8 cellular contexts compared by ENCODE assay signal in genomic region chr10:31318382-31318853, GRCh38. TPM values are rescaled to one million over a fixed set of nuclear protein-coding genes. Genes with fewer than 3 reads are reported as not detected.
DNase-seq lines count a peak whose midpoint lies in the region; ATAC-seq and TF ChIP-seq lines count a peak whose summit lies in the region.

No MANE protein-coding gene starts in this region.

- peaks cover 30% of the 10 kb centered on the region for H3K27me3 ChIP-seq in RWPE2 (ENCODE audit: insufficient read depth, poor library complexity, severe bottlenecking)
- peaks cover 23% of the 10 kb centered on the region for H3K27me3 ChIP-seq in trophoblast cell (ENCODE audit: insufficient read depth, low read length)

- peak overlapping the region; percentile 97 for H2AFZ ChIP-seq in trophoblast cell (ENCODE audit: insufficient read depth, low read length, poor library complexity)

- H3K9me3 ChIP-seq in RWPE2 (ENCODE audit: severe bottlenecking) (no peaks in the 10 kb centered on the region), trophoblast cell (ENCODE audit: insufficient read depth, low read depth, low read length) (peaks cover 1% of the 10 kb centered on the region)

- peak overlapping the region; percentile 68 for H4K91ac ChIP-seq in trophoblast cell (ENCODE audit: low read depth, low read length)

- peak; percentile 75 for ATAC-seq in HG03342 (IDR thresholded peaks at IDR 0.05; ENCODE audit: unreplicated experiment)
- ATAC-seq in RWPE2 (ENCODE audit: low read depth) = peak; percentile 62
- ATAC-seq in Right ventricle myocardium inferior = peak; percentile 58

- H3K4ac ChIP-seq in trophoblast cell (ENCODE audit: low read depth, low read length) = peak overlapping the region; percentile 25

- no CpG with 5 or more reads among the region's 32 CpGs for WGBS in trophoblast cell (ENCODE audit: extremely low coverage, insufficient coverage, insufficient read length)

- TF ChIP-seq POLR2A in GM19193 (IDR thresholded peaks at IDR 0.05; ENCODE audit: extremely low read depth, insufficient read depth, insufficient read length) = peak; percentile 73

- H3K36me3 ChIP-seq in RWPE2 (ENCODE audit: low read depth) (no peaks in the 10 kb centered on the region), trophoblast cell (ENCODE audit: control insufficient read depth in 1 of 2, insufficient read depth in 2 of 2, low read length in 2 of 2) (no peaks in the 10 kb centered on the region)

- peak overlapping the region; percentile 92 for H4K12ac ChIP-seq in trophoblast cell (ENCODE audit: low read depth, low read length)

- H3K4me1 ChIP-seq in RWPE2 (ENCODE audit: insufficient read depth, poor library complexity, severe bottlenecking) (peaks cover 8% of the 10 kb centered on the region), trophoblast cell (ENCODE audit: control insufficient read depth in 1 of 2, insufficient read depth in 2 of 2, low read length in 2 of 2) (peaks cover 7% of the 10 kb centered on the region in 2 experiments)

- peak overlapping the region; percentile 57 for H2BK5ac ChIP-seq in trophoblast cell (ENCODE audit: low read depth, low read length, poor library complexity)

- peak overlapping the region; percentile 41 for H2BK12ac ChIP-seq in trophoblast cell (ENCODE audit: low read length)

- H3K23ac ChIP-seq in trophoblast cell (ENCODE audit: low read length) = no peak overlapping the region

- peak overlapping the region; percentile 97 for H4K8ac ChIP-seq in trophoblast cell (ENCODE audit: low read depth, low read length)

- H2BK120ac ChIP-seq in trophoblast cell (ENCODE audit: insufficient read depth, low read length, poor library complexity) = peak overlapping the region; percentile 46

- H3K27ac ChIP-seq in RWPE2 (ENCODE audit: poor library complexity, severe bottlenecking) (peak overlapping the region; percentile 63), trophoblast cell (ENCODE audit: low read depth, low read length) (no peak overlapping the region)

- H3K79me1 ChIP-seq in trophoblast cell (ENCODE audit: low read length) = peaks cover 5% of the 10 kb centered on the region

- H3K14ac ChIP-seq in trophoblast cell (ENCODE audit: low read length) = peak overlapping the region; percentile 80

- no peak overlapping the region for H2AK5ac ChIP-seq in trophoblast cell (ENCODE audit: low read length)

- peak overlapping the region; percentile 77 for H3K18ac ChIP-seq in trophoblast cell (ENCODE audit: low read length)

- no peak for TF ChIP-seq CTCF in RWPE2 (IDR thresholded peaks at IDR 0.05; ENCODE audit: poor library complexity, severe bottlenecking)

- H3K4me3 ChIP-seq in RWPE2 (ENCODE audit: severe bottlenecking) (peak overlapping the region; percentile 96), trophoblast cell (ENCODE audit: low read depth, low read length) (peak overlapping the region; percentile 82)

- peak overlapping the region; percentile 82 for H3K4me2 ChIP-seq in trophoblast cell (ENCODE audit: low read length)

- H3K9ac ChIP-seq in trophoblast cell (ENCODE audit: low read length) = peak overlapping the region; percentile 57

- peak; percentile 85 for DNase-seq in CD1c-positive myeloid dendritic cell (ENCODE audit: extremely low spot score)
- DNase-seq in RWPE2 (ENCODE audit: low spot score) = no peak
- DNase-seq in activated naive CD4-positive, alpha-beta T cell treated with anti-CD3 and anti-CD28 coated beads, Interleukin-2, amount 50 U/mL, for 16 hours = peak; percentile 59
- peak; percentile 86 for DNase-seq in Right ventricle myocardium inferior (ENCODE audit: missing footprints)
- no peak for DNase-seq in trophoblast cell
- DNase-seq in inferior parietal cortex (ENCODE audit: extremely low spot score) = no peak

- intact Hi-C loops in Right ventricle myocardium inferior (cut with DNase I) = loop anchor here (2.0 to 10.0 kb wide), 6 partner anchors 181 to 534 kb away; no protein-coding TSS in a partner anchor

- peaks cover 5% of the 10 kb centered on the region for H3K79me2 ChIP-seq in trophoblast cell (ENCODE audit: control insufficient read depth, insufficient read depth, low read length, poor library complexity)

RNA-seq across cellular contexts. Expression of gene ZEB1, which starts 0.6 kb away (rescaled TPM):
- total RNA-seq in Right ventricle myocardium inferior = 75.5 TPM
- polyA plus RNA-seq in trophoblast cell (2013) = 0.41 and 0.49 TPM in 2 replicates

Comparison
In these comparisons a context has a peak if more than half of its experiments do, and no peak if none do; other contexts are left out.
1. DNase-seq: peak in CD1c-positive myeloid dendritic cell (single experiment), activated naive CD4-positive, alpha-beta T cell treated with anti-CD3 and anti-CD28 coated beads, Interleukin-2, amount 50 U/mL, for 16 hours (single experiment) and Right ventricle myocardium inferior (single experiment); none in RWPE2 (single experiment), trophoblast cell (0 of 2) and inferior parietal cortex (single experiment).
2. Peak in every context shown above with its lines, with median percentiles within 50 percentile points of each other: ATAC-seq.